13 cellular contexts compared by ENCODE assay signal in genomic region chr6:21949211-21949801, GRCh38.
DNase-seq lines count a peak whose midpoint lies in the region; ATAC-seq and TF ChIP-seq lines count a peak whose summit lies in the region.
"Had no signal": no experiment of that assay in that cellular context is flagged by ENCODE, and none has a peak within 500 bp of the region (broad histone marks: within the 10 kb centered on the region; RNA-seq: fewer than 3 reads in every experiment).

No MANE protein-coding gene starts in this region.

- peak overlapping the region; percentile 48 for H3K4me2 ChIP-seq in hepatocyte

- TF ChIP-seq CTCF in hepatocyte (IDR thresholded peaks at IDR 0.05; ENCODE audit: poor library complexity) (no peak), upper lobe of right lung (IDR thresholded peaks at IDR 0.05) (no peak), CD14-positive monocyte (IDR thresholded peaks at IDR 0.05) (no peak)

- no peak overlapping the region for H3K4me3 Mint-ChIP-seq in CD14-positive monocyte
- H3K4me3 Mint-ChIP-seq: T-helper 1 cell treated with Interleukin-12 subunit alpha and Interleukin-12 subunit beta and Interleukin-4 antibody, amounts not matched to agents 30 μg/mL and 1 μg/mL, for 36 hours had no signal

- no peak overlapping the region for H2AFZ ChIP-seq in hepatocyte

- intact Hi-C loops in upper lobe of right lung (cut with DNase I), result no loop called here
- intact Hi-C loops in CD14-positive monocyte (cut with micrococcal nuclease), result no loop called here

- peaks cover 17% of the 10 kb centered on the region for H3K4me1 Mint-ChIP-seq in CD14-positive monocyte

- peak; percentile 37 for DNase-seq in NCI-H748 (lab: John Stamatoyannopoulos, UW; ENCODE audit: unreplicated experiment)
- DNase-seq in NCI-H748 treated with DMSO at 0.1 percent for 48 hours (lab: John Stamatoyannopoulos, UW), result no peak
- DNase-seq in NCI-H524 (lab: John Stamatoyannopoulos, UW), result peak; percentile 64 to 88
- peak; percentile 52 for DNase-seq in hepatocyte (ENCODE audit: low spot score)
- no peak for DNase-seq in upper lobe of right lung
- no peak for DNase-seq in stimulated activated CD4-positive, alpha-beta T cell treated with anti-CD3 and anti-CD28 coated beads, Interleukin-4, amount 100 ng/mL, for 24 hours
- no peak for DNase-seq in CD14-positive monocyte (ENCODE audit: low spot score)
- DNase-seq: activated naive CD4-positive, alpha-beta T cell treated with anti-CD3 and anti-CD28 coated beads, Interleukin-2, amount 50 U/mL, for 16 hours; esophagus squamous epithelium; Karpas-422; transverse colon had no signal

- H3K9me3 ChIP-seq in hepatocyte (ENCODE audit: low read depth) (no peaks in the 10 kb centered on the region), upper lobe of right lung (no peaks in the 10 kb centered on the region)
- H3K9me3 ChIP-seq: esophagus squamous epithelium, transverse colon had no signal

- H3K9me2 ChIP-seq in hepatocyte (replicated peaks; ENCODE audit: insufficient read depth), result no peaks in the 10 kb centered on the region

- H3K27ac ChIP-seq in hepatocyte (peak overlapping the region; percentile 89), upper lobe of right lung (peak overlapping the region; percentile 21)
- H3K27ac ChIP-seq: esophagus squamous epithelium, transverse colon had no signal

- no peaks in the 10 kb centered on the region for H3K36me3 Mint-ChIP-seq in CD14-positive monocyte

- H3K27me3 Mint-ChIP-seq in CD14-positive monocyte (ENCODE audit: low read depth in 3 of 3), result no peaks in the 10 kb centered on the region

- no peak overlapping the region for H3K27ac Mint-ChIP-seq in CD14-positive monocyte
- H3K27ac Mint-ChIP-seq: T-helper 1 cell treated with Interleukin-12 subunit alpha and Interleukin-12 subunit beta and Interleukin-4 antibody, amounts not matched to agents 30 μg/mL and 1 μg/mL, for 36 hours had no signal

- H3K79me2 ChIP-seq in hepatocyte, result no peaks in the 10 kb centered on the region

- H3K4me1 ChIP-seq in hepatocyte (ENCODE audit: insufficient read depth), result peaks cover 46% of the 10 kb centered on the region
- peaks cover 23% of the 10 kb centered on the region for H3K4me1 ChIP-seq in upper lobe of right lung

- ATAC-seq in upper lobe of right lung (peak; percentile 76), HG02623 (IDR thresholded peaks at IDR 0.05; ENCODE audit: unreplicated experiment) (no peak)

- no peaks in the 10 kb centered on the region for H4K20me1 ChIP-seq in hepatocyte (ENCODE audit: insufficient read depth, poor library complexity, severe bottlenecking)

- no peaks in the 10 kb centered on the region for H3K9me3 Mint-ChIP-seq in CD14-positive monocyte
- H3K9me3 Mint-ChIP-seq: T-helper 1 cell treated with Interleukin-12 subunit alpha and Interleukin-12 subunit beta and Interleukin-4 antibody, amounts not matched to agents 30 μg/mL and 1 μg/mL, for 36 hours had no signal

- no peaks in the 10 kb centered on the region for H3K27me3 ChIP-seq in hepatocyte
- no peaks in the 10 kb centered on the region for H3K27me3 ChIP-seq in upper lobe of right lung
- H3K27me3 ChIP-seq: esophagus squamous epithelium, transverse colon had no signal

- 28% methylated on average over 3 of the region's 3 CpGs for WGBS in hepatocyte (ENCODE audit: low lambda C conversion rate, missing lambda C conversion rate)

- H3K36me3 ChIP-seq in hepatocyte (replicated peaks; ENCODE audit: insufficient read depth, low read depth) (no peaks in the 10 kb centered on the region), upper lobe of right lung (no peaks in the 10 kb centered on the region)
- H3K36me3 ChIP-seq: esophagus squamous epithelium, transverse colon had no signal

- H3K4me3 ChIP-seq in hepatocyte, result no peak overlapping the region
- H3K4me3 ChIP-seq in upper lobe of right lung, result no peak overlapping the region
- H3K4me3 ChIP-seq: esophagus squamous epithelium, transverse colon had no signal

Comparison
In these comparisons a context has a peak if more than half of its experiments do, and no peak if none do; other contexts are left out.
1. DNase-seq: peak in NCI-H748 (single experiment), NCI-H524 (2 of 2) and hepatocyte (single experiment); none in NCI-H748 treated with DMSO at 0.1 percent for 48 hours (single experiment), upper lobe of right lung (single experiment), stimulated activated CD4-positive, alpha-beta T cell treated with anti-CD3 and anti-CD28 coated beads, Interleukin-4, amount 100 ng/mL, for 24 hours (single experiment) and CD14-positive monocyte (single experiment).